In genomic region chrX:70087857-70088256, GRCh38 we compare ENCODE assay signal across 18 cellular contexts. TPM values are rescaled to one million over a fixed set of nuclear protein-coding genes. Genes with fewer than 3 reads are reported as not detected.
A peak's percentile ranks its signal among the peaks of the same experiment; 100 is the strongest.
DNase-seq lines count a peak whose midpoint lies in the region; ATAC-seq and TF ChIP-seq lines count a peak whose summit lies in the region.
"Had no signal": no experiment of that assay in that cellular context is flagged by ENCODE, and none has a peak within 500 bp of the region (broad histone marks: within the 10 kb centered on the region; RNA-seq: fewer than 3 reads in every experiment).

No MANE protein-coding gene starts in this region.

- H3K36me3 ChIP-seq in prostate gland (no peaks in the 10 kb centered on the region), upper lobe of right lung (no peaks in the 10 kb centered on the region)
- H3K36me3 ChIP-seq: adrenal gland had no signal

- H3K9me3 ChIP-seq in prostate gland (no peaks in the 10 kb centered on the region), upper lobe of right lung (no peaks in the 10 kb centered on the region)
- H3K9me3 ChIP-seq: adrenal gland had no signal

- TF ChIP-seq CTCF in prostate gland (IDR thresholded peaks at IDR 0.05) (no peak), upper lobe of right lung (IDR thresholded peaks at IDR 0.05) (no peak)

- H3K27ac ChIP-seq in prostate gland = no peak overlapping the region
- H3K27ac ChIP-seq in upper lobe of right lung = no peak overlapping the region
- H3K27ac ChIP-seq: adrenal gland, epithelial cell of prostate had no signal

- H3K27me3 ChIP-seq in prostate gland (replicated peaks; ENCODE audit: insufficient read depth) (no peaks in the 10 kb centered on the region), upper lobe of right lung (no peaks in the 10 kb centered on the region)

- DNase-seq in NCI-H146 (lab: John Stamatoyannopoulos, UW) (peak; percentile 0), NCI-H146 treated with DMSO at 0.1 percent for 48 hours (lab: John Stamatoyannopoulos, UW; ENCODE audit: unreplicated experiment) (no peak), NCI-H524 treated with DMSO at 0.1 percent for 48 hours (lab: John Stamatoyannopoulos, UW) (peak; percentile 9), fibroblast of gingiva (ENCODE audit: low read depth) (peak; percentile 56), prostate gland (ENCODE audit: low spot score) (peak; percentile 33), upper lobe of right lung (no peak), D341Med (ENCODE audit: low spot score) (no peak)
- DNase-seq: ACHN; activated CD8-positive, alpha-beta memory T cell treated with anti-CD3 and anti-CD28 coated beads, Interleukin-2, amount 10 ng/mL, durations not matched to agents 7 days and 5 days; H7; islet precursor cell; stimulated activated CD4-positive, alpha-beta T cell treated with anti-CD3 and anti-CD28 coated beads, Interleukin-2, amount 100 ng/mL, for 24 hours; stimulated activated naive CD8-positive, alpha-beta T cell treated with anti-CD3 and anti-CD28 coated beads, Interleukin-15, Interleukin-2, amounts not matched to agents 100 U/mL and 50 U/mL, for 24 hours had no signal

- H3K4me3 ChIP-seq in prostate gland = no peak overlapping the region
- H3K4me3 ChIP-seq in upper lobe of right lung = no peak overlapping the region
- H3K4me3 ChIP-seq: adrenal gland had no signal

- TF ChIP-seq POLR2A in prostate gland (IDR thresholded peaks at IDR 0.05) = no peak

- 31% methylated on average over 3 of the region's 3 CpGs for WGBS in prostate gland

- intact Hi-C loops in prostate gland (cut with DNase I) = no loop called here
- intact Hi-C loops in upper lobe of right lung (cut with DNase I) = no loop called here

- ATAC-seq in HG02973 (IDR thresholded peaks at IDR 0.05; ENCODE audit: unreplicated experiment) (no peak), upper lobe of right lung (no peak)
- ATAC-seq: activated CD8-positive, alpha-beta memory T cell treated with anti-CD3 and anti-CD28 coated beads, Interleukin-2, amount 10 ng/mL, durations not matched to agents 7 days and 5 days; stimulated activated naive CD8-positive, alpha-beta T cell treated with anti-CD3 and anti-CD28 coated beads, Interleukin-15, Interleukin-2, amounts not matched to agents 100 U/mL and 50 U/mL, for 24 hours had no signal

- H3K4me1 ChIP-seq in prostate gland (replicated peaks) (no peaks in the 10 kb centered on the region), upper lobe of right lung (no peaks in the 10 kb centered on the region)
- H3K4me1 ChIP-seq: adrenal gland had no signal

RNA-seq across cellular contexts. Expression of gene OTUD6A, which starts 25.6 kb away (rescaled TPM):
- total RNA-seq in prostate gland (1 to 10 TPM in 1 of 2 donors, not detected in 1; 1.1 TPM), upper lobe of right lung (not detected)
- total RNA-seq: activated CD8-positive, alpha-beta memory T cell treated with anti-CD3 and anti-CD28 coated beads, Interleukin-2, amount 10 ng/mL, durations not matched to agents 7 days and 5 days; adrenal gland; H7; M059J; T-helper 2 cell treated with Interferon-gamma antibody and Interleukin-4, amounts not matched to agents 100 ng/mL and 5 ng/mL, for 36 hours had no signal

RNA-seq across cellular contexts. Expression of gene AWAT2, which starts 38.1 kb away (rescaled TPM):
- not detected for total RNA-seq in prostate gland
- 0.26 TPM for total RNA-seq in upper lobe of right lung
- total RNA-seq: activated CD8-positive, alpha-beta memory T cell treated with anti-CD3 and anti-CD28 coated beads, Interleukin-2, amount 10 ng/mL, durations not matched to agents 7 days and 5 days; adrenal gland; H7; M059J; T-helper 2 cell treated with Interferon-gamma antibody and Interleukin-4, amounts not matched to agents 100 ng/mL and 5 ng/mL, for 36 hours had no signal

RNA-seq across cellular contexts. Expression of gene IGBP1, which starts 45.4 kb away (rescaled TPM):
- total RNA-seq in prostate gland (10 to 100 TPM; 54.9 to 62.6 TPM), upper lobe of right lung (51.7 TPM)

Comparison
In these comparisons a context has a peak if more than half of its experiments do, and no peak if none do; other contexts are left out.
1. DNase-seq: peak in NCI-H146 (single experiment), NCI-H524 treated with DMSO at 0.1 percent for 48 hours (single experiment), fibroblast of gingiva (single experiment) and prostate gland (single experiment); none in NCI-H146 treated with DMSO at 0.1 percent for 48 hours (single experiment), upper lobe of right lung (single experiment) and D341Med (single experiment).